ENCODE assay signal across 10 cellular contexts in genomic region chr1:202007703-202008489, GRCh38. TPM values are rescaled to one million over a fixed set of nuclear protein-coding genes. Genes with fewer than 3 reads are reported as not detected.
DNase-seq lines count a peak whose midpoint lies in the region; FAIRE-seq and TF ChIP-seq lines count a peak whose summit lies in the region.
"Had no signal": no experiment of that assay in that cellular context is flagged by ENCODE, and none has a peak within 500 bp of the region (broad histone marks: within the 10 kb centered on the region; RNA-seq: fewer than 3 reads in every experiment).

No MANE protein-coding gene starts in this region.

- intact Hi-C loops in cardiac septum (cut with DNase I) (loop anchor here (5.0 kb wide), 1 partner anchor 129 kb away; no protein-coding TSS in a partner anchor), kidney (cut with DNase I) (no loop called here), vagina (cut with DNase I) (no loop called here)

- H3K36me3 ChIP-seq in cardiac muscle cell: peaks cover 28% of the 10 kb centered on the region
- peaks cover 20 to 26% of the 10 kb centered on the region in 2 donors for H3K36me3 ChIP-seq in kidney (ENCODE audit: control insufficient read depth in 1 of 2, insufficient read depth in 2 of 2, low read length in 2 of 2)
- H3K36me3 ChIP-seq in vagina: peaks cover 0 to 27% of the 10 kb centered on the region in 2 donors

- TF ChIP-seq POLR2A in vagina (IDR thresholded peaks at IDR 0.05) (no peak), GM12891 (IDR thresholded peaks at IDR 0.05; ENCODE audit: low read depth, low read length) (no peak)

- FAIRE-seq in kidney (lab: Jason Lieb, UNC): no peak
- no peak for FAIRE-seq in GM12891 (lab: Jason Lieb, UNC)

- H3K27me3 ChIP-seq in cardiac muscle cell (no peaks in the 10 kb centered on the region), vagina (no peaks in the 10 kb centered on the region)

- DNase-seq in cardiac muscle cell (ENCODE audit: low read depth in 1 of 2, low spot score in 1 of 2): peak; percentile 49 to 53
- no peak for DNase-seq in cardiac septum (ENCODE audit: low spot score)
- peak; percentile 93 for DNase-seq in kidney
- no peak for DNase-seq in vagina (ENCODE audit: extremely low spot score in 2 of 2)
- no peak for DNase-seq in dermis blood vessel endothelial cell
- no peak for DNase-seq in GM12891 (ENCODE audit: insufficient read length, low spot score)
- no peak for DNase-seq in putamen (ENCODE audit: low spot score)
- DNase-seq: activated T-cell treated with anti-CD3 and anti-CD28 coated beads, Interleukin-2, amount 50 U/mL, for 72 hours; effector CD4-positive, alpha-beta T cell had no signal

- no peaks in the 10 kb centered on the region for H3K9me3 ChIP-seq in cardiac muscle cell (ENCODE audit: low read depth)
- no peaks in the 10 kb centered on the region for H3K9me3 ChIP-seq in kidney (ENCODE audit: control insufficient read depth in 1 of 2, low read length in 2 of 2)
- H3K9me3 ChIP-seq in vagina: no peaks in the 10 kb centered on the region

- TF ChIP-seq CTCF in cardiac muscle cell (IDR thresholded peaks at IDR 0.05; ENCODE audit: low read depth, low read length) (no peak), VCaP (conservative IDR thresholded peaks at IDR 0.05) (no peak), kidney (IDR thresholded peaks at IDR 0.05; ENCODE audit: borderline replicate concordance, extremely low read depth, insufficient read depth) (no peak), vagina (IDR thresholded peaks at IDR 0.05) (no peak)

- H3K4me1 ChIP-seq in cardiac muscle cell (ENCODE audit: low read depth) (peaks cover 30% of the 10 kb centered on the region), kidney (ENCODE audit: control insufficient read depth in 1 of 2, insufficient read depth in 1 of 2, low read depth in 1 of 2, low read length in 2 of 2) (peaks cover 6 to 11% of the 10 kb centered on the region in 2 donors), vagina (peaks cover 28% of the 10 kb centered on the region)

- H3K4me3 ChIP-seq in cardiac muscle cell (no peak overlapping the region), kidney (ENCODE audit: low read length in 2 of 2) (no peak overlapping the region), vagina (no peak overlapping the region)

- H3K9ac ChIP-seq in kidney (ENCODE audit: low read length in 2 of 2): peak overlapping the region in 1 of 2 donors; percentile 4

- H3K27ac ChIP-seq in cardiac muscle cell: peak overlapping the region; percentile 78
- peak overlapping the region; percentile 93 for H3K27ac ChIP-seq in VCaP
- peak overlapping the region in 1 of 2 donors; percentile 1 for H3K27ac ChIP-seq in kidney (ENCODE audit: low read depth in 2 of 2, low read length in 2 of 2)
- peak overlapping the region; percentile 15 for H3K27ac ChIP-seq in vagina

TF ChIP-seq in GM12891, 5 proteins besides CTCF, POLR2A, EP300 and RAD21:
- TF ChIP-seq TAF1 (IDR thresholded peaks at IDR 0.05; ENCODE audit: low read depth, low read length) (no peak), POU2F2 (IDR thresholded peaks at IDR 0.05; ENCODE audit: low read depth, low read length) (no peak), SPI1 (IDR thresholded peaks at IDR 0.05; ENCODE audit: low read depth, low read length) (no peak), PAX5 (IDR thresholded peaks at IDR 0.05; ENCODE audit: insufficient read depth, low read length, severe bottlenecking) (no peak), POLR2AphosphoS5 (IDR thresholded peaks at IDR 0.05; ENCODE audit: low read depth, low read length) (no peak)

RNA-seq across cellular contexts. Expression of gene ELF3, which starts 2.5 kb away (rescaled TPM):
- total RNA-seq in cardiac muscle cell (27.7 and 28.7 TPM in 2 replicates), cardiac septum (2.0 TPM), kidney (400 TPM), vagina (287 TPM), dermis blood vessel endothelial cell (0.14 and 0.68 TPM in 2 replicates)
- polyA plus RNA-seq in cardiac muscle cell (22.6 and 35.2 TPM in 2 replicates), kidney (ENCODE audit: insufficient read depth, low read depth, low replicate concordance) (81.8 TPM)
- 0.18 TPM for polyA plus RNA-seq in GM12891 (2012; ENCODE audit: low read depth, missing spikeins)

RNA-seq across cellular contexts. Expression of gene RNPEP, which starts 25.4 kb away (rescaled TPM):
- total RNA-seq in cardiac muscle cell (56.6 and 60.4 TPM in 2 replicates), cardiac septum (17.4 TPM), kidney (54.6 TPM), vagina (97.7 TPM), dermis blood vessel endothelial cell (43.6 and 68.1 TPM in 2 replicates)
- polyA plus RNA-seq in cardiac muscle cell (52.6 and 66.0 TPM in 2 replicates), kidney (ENCODE audit: insufficient read depth, low read depth, low replicate concordance) (48.7 TPM)
- 28.5 TPM for polyA plus RNA-seq in GM12891 (2012; ENCODE audit: low read depth, missing spikeins)

RNA-seq across cellular contexts. Expression of gene TIMM17A, which starts 52.6 kb away (rescaled TPM):
- total RNA-seq in cardiac muscle cell (32.9 and 37.4 TPM in 2 replicates), cardiac septum (79.1 TPM), kidney (40.8 TPM), vagina (18.9 TPM), dermis blood vessel endothelial cell (52.9 and 67.0 TPM in 2 replicates)
- polyA plus RNA-seq in cardiac muscle cell (88.7 and 110 TPM in 2 replicates), kidney (ENCODE audit: insufficient read depth, low read depth, low replicate concordance) (73.2 TPM)
- 47.5 TPM for polyA plus RNA-seq in GM12891 (2012; ENCODE audit: low read depth, missing spikeins)

Comparison
In these comparisons a context has a peak if more than half of its experiments do, and no peak if none do; other contexts are left out.
1. DNase-seq: peak in cardiac muscle cell (2 of 2) and kidney (single experiment); none in cardiac septum (single experiment), vagina (0 of 2), dermis blood vessel endothelial cell (single experiment), GM12891 (single experiment) and putamen (single experiment).